In the genomic region with DNA sequence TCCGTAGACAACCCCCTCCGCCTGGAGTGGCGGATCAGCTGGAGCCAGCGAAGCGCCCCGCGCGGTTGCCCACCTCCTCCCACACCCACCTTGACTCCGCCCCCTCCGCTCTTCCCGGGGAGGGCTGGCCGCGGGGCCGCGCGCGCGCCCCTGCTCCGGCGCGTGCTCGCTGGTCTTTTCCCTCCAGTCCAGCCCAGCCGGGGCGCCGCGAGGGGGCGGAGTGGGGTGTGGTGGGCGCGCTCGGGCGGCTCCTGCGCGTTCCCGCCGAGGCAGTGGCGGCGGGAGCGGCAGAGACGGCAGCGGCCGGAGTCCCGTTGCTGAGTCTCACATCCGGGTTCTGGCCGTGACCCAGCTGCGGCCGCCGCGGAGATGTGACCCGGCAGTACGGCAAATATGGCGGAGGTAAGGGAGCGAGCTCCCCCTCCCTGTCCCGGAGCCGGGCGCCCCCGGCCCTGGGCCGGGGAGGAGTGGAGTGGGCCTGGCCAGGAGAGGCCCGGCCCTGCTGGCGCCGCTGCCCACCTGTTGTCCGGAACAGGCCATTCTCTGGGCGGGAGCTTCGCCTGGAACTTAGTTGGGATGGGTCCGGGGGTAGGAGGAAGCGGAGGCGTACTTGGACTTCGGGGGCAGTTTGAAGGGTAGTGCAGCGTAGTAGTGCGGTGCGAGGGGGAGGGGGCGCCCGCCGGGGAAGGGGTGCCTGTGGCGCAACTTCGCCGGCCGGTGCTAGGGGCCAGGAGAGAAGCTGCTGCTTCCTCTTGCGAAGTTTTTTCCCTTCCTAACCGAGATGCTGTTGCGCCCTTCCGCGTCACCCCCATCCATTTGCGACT, we compare ENCODE assay signal across 8 cellular contexts. TPM values are rescaled to one million over a fixed set of nuclear protein-coding genes. Genes with fewer than 3 reads are reported as not detected.
DNase-seq lines count a peak whose midpoint lies in the region; ATAC-seq and TF ChIP-seq lines count a peak whose summit lies in the region.

No MANE protein-coding gene starts in this region.

- H3K36me3 ChIP-seq in endodermal cell (ENCODE audit: control insufficient read depth, insufficient read depth, low read length), result no peaks in the 10 kb centered on the region

- peak overlapping the region; percentile 84 for H3K27ac ChIP-seq in endodermal cell (ENCODE audit: low read depth, low read length)

- DNase-seq in D341Med (ENCODE audit: low spot score), result peak; percentile 91
- DNase-seq in HUDEP-2 (lab: John Stamatoyannopoulos, UW; ENCODE audit: unreplicated experiment in 76 of 76), result peak; percentile 33 to 95 (median 90)
- peak; percentile 86 for DNase-seq in NOMO-1 treated with dmso at 0.1 percent for 144 hours (lab: John Stamatoyannopoulos, UW; ENCODE audit: unreplicated experiment)
- peak; percentile 96 for DNase-seq in activated CD8-positive, alpha-beta memory T cell treated with anti-CD3 and anti-CD28 coated beads, Interleukin-2, amount 50 U/mL, for 4 hours
- DNase-seq in endodermal cell, result peak; percentile 99
- DNase-seq in mesothelial cell of epicardium (ENCODE audit: low spot score in 2 of 2, unreplicated experiment in 2 of 2), result peak; percentile 95
- peak; percentile 90 for DNase-seq in stimulated activated CD8-positive, alpha-beta memory T cell treated with anti-CD3 and anti-CD28 coated beads, Interleukin-15, amount 100 ng/mL, for 24 hours (ENCODE audit: low read depth)

- no peaks in the 10 kb centered on the region for H3K4me1 ChIP-seq in endodermal cell (ENCODE audit: control insufficient read depth, insufficient read depth, low read length)

- WGBS in endodermal cell (ENCODE audit: insufficient coverage in 1 of 2, insufficient read length in 1 of 2), 2 experiments, result 0% methylated on average over 83 of the region's 83 CpGs; no CpG with 5 or more reads in 1 of the 2 experiments

- no peaks in the 10 kb centered on the region for H3K27me3 ChIP-seq in endodermal cell (ENCODE audit: control insufficient read depth, insufficient read depth, low read length, poor library complexity, severe bottlenecking)

- peak; percentile 53 for TF ChIP-seq CTCF in endodermal cell (conservative IDR thresholded peaks at IDR 0.05)
- no peak for TF ChIP-seq CTCF in mesothelial cell of epicardium (IDR thresholded peaks at IDR 0.05; ENCODE audit: unreplicated experiment)

- no peaks in the 10 kb centered on the region for H3K9me3 Mint-ChIP-seq in endodermal cell
- no peaks in the 10 kb centered on the region for H3K9me3 Mint-ChIP-seq in mesothelial cell of epicardium

- H3K9ac ChIP-seq in endodermal cell (ENCODE audit: extremely low read depth, low read length, poor library complexity, severe bottlenecking), result peak overlapping the region; percentile 77

- H3K9me3 ChIP-seq in endodermal cell (ENCODE audit: control insufficient read depth, low read length), result no peaks in the 10 kb centered on the region

- H3K27ac Mint-ChIP-seq in endodermal cell (peak overlapping the region; percentile 92), mesothelial cell of epicardium (peak overlapping the region; percentile 89)

- ATAC-seq in GM21390 (IDR thresholded peaks at IDR 0.05; ENCODE audit: unreplicated experiment), result peak; percentile 65

- H3K36me3 Mint-ChIP-seq in endodermal cell (ENCODE audit: low read depth), result no peaks in the 10 kb centered on the region
- H3K36me3 Mint-ChIP-seq in mesothelial cell of epicardium, result no peaks in the 10 kb centered on the region

- H3K4me1 Mint-ChIP-seq in endodermal cell, result peaks cover 26% of the 10 kb centered on the region
- peaks cover 55% of the 10 kb centered on the region for H3K4me1 Mint-ChIP-seq in mesothelial cell of epicardium

- H3K27me3 Mint-ChIP-seq in endodermal cell (ENCODE audit: insufficient read depth) (no peaks in the 10 kb centered on the region), mesothelial cell of epicardium (ENCODE audit: low read depth) (no peaks in the 10 kb centered on the region)

- peak overlapping the region; percentile 88 for H3K4me3 Mint-ChIP-seq in endodermal cell
- H3K4me3 Mint-ChIP-seq in mesothelial cell of epicardium, result peak overlapping the region; percentile 93

- H3K4me3 ChIP-seq in endodermal cell (ENCODE audit: low read length), result peak overlapping the region; percentile 93

RNA-seq across cellular contexts. Expression of gene MIER1, which starts 5.4 kb away (rescaled TPM):
- total RNA-seq in endodermal cell, result 10 to 100 TPM; 29.1 to 35.4 TPM
- 22.0 TPM for polyA plus RNA-seq in endodermal cell (2013, experiment 1 of 2)
- 22.8 TPM for polyA plus RNA-seq in endodermal cell (2013, experiment 2 of 2)
- 34.3 to 39.9 TPM (median 36.5 TPM) in 3 replicates for total RNA-seq in mesothelial cell of epicardium

RNA-seq across cellular contexts. Expression of gene DNAI4, which starts 5.6 kb away (rescaled TPM):
- 1 to 10 TPM; 4.6 to 6.7 TPM for total RNA-seq in endodermal cell
- polyA plus RNA-seq in endodermal cell (2013, experiment 1 of 2), result 3.6 TPM
- polyA plus RNA-seq in endodermal cell (2013, experiment 2 of 2), result 7.5 TPM
- total RNA-seq in mesothelial cell of epicardium, result 8.9 to 12.8 TPM (median 9.3 TPM) in 3 replicates

Comparison
In these comparisons a context has a peak if more than half of its experiments do, and no peak if none do; other contexts are left out.
1. Peak in every context shown above with its lines: DNase-seq, ATAC-seq, H3K4me3 ChIP-seq and H3K27ac ChIP-seq.